1 cellular context compared by ENCODE assay signal in genomic region chr1:94734963-94735899, GRCh38.
TF ChIP-seq lines count a peak whose summit lies in the region.

No MANE protein-coding gene starts in this region.

TF ChIP-seq in K562, 482 proteins besides CTCF, POLR2A, EP300 and RAD21 (continued from another document):
- no peak for TF ChIP-seq IRF9 (tag; IDR thresholded peaks at IDR 0.05)
- TF ChIP-seq, protein P1, sequence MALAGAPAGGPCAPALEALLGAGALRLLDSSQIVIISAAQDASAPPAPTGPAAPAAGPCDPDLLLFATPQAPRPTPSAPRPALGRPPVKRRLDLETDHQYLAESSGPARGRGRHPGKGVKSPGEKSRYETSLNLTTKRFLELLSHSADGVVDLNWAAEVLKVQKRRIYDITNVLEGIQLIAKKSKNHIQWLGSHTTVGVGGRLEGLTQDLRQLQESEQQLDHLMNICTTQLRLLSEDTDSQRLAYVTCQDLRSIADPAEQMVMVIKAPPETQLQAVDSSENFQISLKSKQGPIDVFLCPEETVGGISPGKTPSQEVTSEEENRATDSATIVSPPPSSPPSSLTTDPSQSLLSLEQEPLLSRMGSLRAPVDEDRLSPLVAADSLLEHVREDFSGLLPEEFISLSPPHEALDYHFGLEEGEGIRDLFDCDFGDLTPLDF (CRISPR knock-in tag; IDR thresholded peaks at IDR 0.05): no peak
- no peak for TF ChIP-seq HMBOX1 (IDR thresholded peaks at IDR 0.05)
- TF ChIP-seq GATA2 (CRISPR knock-in tag; IDR thresholded peaks at IDR 0.05): no peak
- no peak for TF ChIP-seq TEAD2 (tag; IDR thresholded peaks at IDR 0.05)
- 0 out of 2 replicates have a peak, but pooled peaks have one; percentile 17 for TF ChIP-seq ZNF766 (CRISPR knock-in tag; conservative IDR thresholded peaks at IDR 0.05)
- peak; percentile 69 to 80 for TF ChIP-seq KDM1A (IDR thresholded peaks at IDR 0.05)
- TF ChIP-seq SRSF3 (IDR thresholded peaks at IDR 0.05; ENCODE audit: insufficient read depth, low read length): no peak
- TF ChIP-seq RHOXF2B (CRISPR knock-in tag; conservative IDR thresholded peaks at IDR 0.05): no peak
- TF ChIP-seq, protein P2, sequence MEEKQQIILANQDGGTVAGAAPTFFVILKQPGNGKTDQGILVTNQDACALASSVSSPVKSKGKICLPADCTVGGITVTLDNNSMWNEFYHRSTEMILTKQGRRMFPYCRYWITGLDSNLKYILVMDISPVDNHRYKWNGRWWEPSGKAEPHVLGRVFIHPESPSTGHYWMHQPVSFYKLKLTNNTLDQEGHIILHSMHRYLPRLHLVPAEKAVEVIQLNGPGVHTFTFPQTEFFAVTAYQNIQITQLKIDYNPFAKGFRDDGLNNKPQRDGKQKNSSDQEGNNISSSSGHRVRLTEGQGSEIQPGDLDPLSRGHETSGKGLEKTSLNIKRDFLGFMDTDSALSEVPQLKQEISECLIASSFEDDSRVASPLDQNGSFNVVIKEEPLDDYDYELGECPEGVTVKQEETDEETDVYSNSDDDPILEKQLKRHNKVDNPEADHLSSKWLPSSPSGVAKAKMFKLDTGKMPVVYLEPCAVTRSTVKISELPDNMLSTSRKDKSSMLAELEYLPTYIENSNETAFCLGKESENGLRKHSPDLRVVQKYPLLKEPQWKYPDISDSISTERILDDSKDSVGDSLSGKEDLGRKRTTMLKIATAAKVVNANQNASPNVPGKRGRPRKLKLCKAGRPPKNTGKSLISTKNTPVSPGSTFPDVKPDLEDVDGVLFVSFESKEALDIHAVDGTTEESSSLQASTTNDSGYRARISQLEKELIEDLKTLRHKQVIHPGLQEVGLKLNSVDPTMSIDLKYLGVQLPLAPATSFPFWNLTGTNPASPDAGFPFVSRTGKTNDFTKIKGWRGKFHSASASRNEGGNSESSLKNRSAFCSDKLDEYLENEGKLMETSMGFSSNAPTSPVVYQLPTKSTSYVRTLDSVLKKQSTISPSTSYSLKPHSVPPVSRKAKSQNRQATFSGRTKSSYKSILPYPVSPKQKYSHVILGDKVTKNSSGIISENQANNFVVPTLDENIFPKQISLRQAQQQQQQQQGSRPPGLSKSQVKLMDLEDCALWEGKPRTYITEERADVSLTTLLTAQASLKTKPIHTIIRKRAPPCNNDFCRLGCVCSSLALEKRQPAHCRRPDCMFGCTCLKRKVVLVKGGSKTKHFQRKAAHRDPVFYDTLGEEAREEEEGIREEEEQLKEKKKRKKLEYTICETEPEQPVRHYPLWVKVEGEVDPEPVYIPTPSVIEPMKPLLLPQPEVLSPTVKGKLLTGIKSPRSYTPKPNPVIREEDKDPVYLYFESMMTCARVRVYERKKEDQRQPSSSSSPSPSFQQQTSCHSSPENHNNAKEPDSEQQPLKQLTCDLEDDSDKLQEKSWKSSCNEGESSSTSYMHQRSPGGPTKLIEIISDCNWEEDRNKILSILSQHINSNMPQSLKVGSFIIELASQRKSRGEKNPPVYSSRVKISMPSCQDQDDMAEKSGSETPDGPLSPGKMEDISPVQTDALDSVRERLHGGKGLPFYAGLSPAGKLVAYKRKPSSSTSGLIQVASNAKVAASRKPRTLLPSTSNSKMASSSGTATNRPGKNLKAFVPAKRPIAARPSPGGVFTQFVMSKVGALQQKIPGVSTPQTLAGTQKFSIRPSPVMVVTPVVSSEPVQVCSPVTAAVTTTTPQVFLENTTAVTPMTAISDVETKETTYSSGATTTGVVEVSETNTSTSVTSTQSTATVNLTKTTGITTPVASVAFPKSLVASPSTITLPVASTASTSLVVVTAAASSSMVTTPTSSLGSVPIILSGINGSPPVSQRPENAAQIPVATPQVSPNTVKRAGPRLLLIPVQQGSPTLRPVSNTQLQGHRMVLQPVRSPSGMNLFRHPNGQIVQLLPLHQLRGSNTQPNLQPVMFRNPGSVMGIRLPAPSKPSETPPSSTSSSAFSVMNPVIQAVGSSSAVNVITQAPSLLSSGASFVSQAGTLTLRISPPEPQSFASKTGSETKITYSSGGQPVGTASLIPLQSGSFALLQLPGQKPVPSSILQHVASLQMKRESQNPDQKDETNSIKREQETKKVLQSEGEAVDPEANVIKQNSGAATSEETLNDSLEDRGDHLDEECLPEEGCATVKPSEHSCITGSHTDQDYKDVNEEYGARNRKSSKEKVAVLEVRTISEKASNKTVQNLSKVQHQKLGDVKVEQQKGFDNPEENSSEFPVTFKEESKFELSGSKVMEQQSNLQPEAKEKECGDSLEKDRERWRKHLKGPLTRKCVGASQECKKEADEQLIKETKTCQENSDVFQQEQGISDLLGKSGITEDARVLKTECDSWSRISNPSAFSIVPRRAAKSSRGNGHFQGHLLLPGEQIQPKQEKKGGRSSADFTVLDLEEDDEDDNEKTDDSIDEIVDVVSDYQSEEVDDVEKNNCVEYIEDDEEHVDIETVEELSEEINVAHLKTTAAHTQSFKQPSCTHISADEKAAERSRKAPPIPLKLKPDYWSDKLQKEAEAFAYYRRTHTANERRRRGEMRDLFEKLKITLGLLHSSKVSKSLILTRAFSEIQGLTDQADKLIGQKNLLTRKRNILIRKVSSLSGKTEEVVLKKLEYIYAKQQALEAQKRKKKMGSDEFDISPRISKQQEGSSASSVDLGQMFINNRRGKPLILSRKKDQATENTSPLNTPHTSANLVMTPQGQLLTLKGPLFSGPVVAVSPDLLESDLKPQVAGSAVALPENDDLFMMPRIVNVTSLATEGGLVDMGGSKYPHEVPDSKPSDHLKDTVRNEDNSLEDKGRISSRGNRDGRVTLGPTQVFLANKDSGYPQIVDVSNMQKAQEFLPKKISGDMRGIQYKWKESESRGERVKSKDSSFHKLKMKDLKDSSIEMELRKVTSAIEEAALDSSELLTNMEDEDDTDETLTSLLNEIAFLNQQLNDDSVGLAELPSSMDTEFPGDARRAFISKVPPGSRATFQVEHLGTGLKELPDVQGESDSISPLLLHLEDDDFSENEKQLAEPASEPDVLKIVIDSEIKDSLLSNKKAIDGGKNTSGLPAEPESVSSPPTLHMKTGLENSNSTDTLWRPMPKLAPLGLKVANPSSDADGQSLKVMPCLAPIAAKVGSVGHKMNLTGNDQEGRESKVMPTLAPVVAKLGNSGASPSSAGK (IDR thresholded peaks at IDR 0.05): peak; percentile 13; the same call in 1 of the 2 replicates
- TF ChIP-seq MYC (IDR thresholded peaks at IDR 0.05; ENCODE audit: low read depth, low read length): no peak
- no peak for TF ChIP-seq MYC (CRISPR knock-in tag; IDR thresholded peaks at IDR 0.05; ENCODE audit: borderline replicate concordance, low read depth)
- no peak for TF ChIP-seq POU5F1 (IDR thresholded peaks at IDR 0.05; ENCODE audit: borderline replicate concordance, low read depth, low read length, partially characterized antibody)
- TF ChIP-seq ATF1 (CRISPR knock-in tag; IDR thresholded peaks at IDR 0.05): no peak
- no peak for TF ChIP-seq ATF1 (tag; IDR thresholded peaks at IDR 0.05)
- TF ChIP-seq SNAPC5 (CRISPR knock-in tag; IDR thresholded peaks at IDR 0.05): no peak
- TF ChIP-seq MCM3 (IDR thresholded peaks at IDR 0.05): no peak
- no peak for TF ChIP-seq FOXM1 (IDR thresholded peaks at IDR 0.05; ENCODE audit: low read depth)
- no peak for TF ChIP-seq FOXM1 (CRISPR knock-in tag; IDR thresholded peaks at IDR 0.05; ENCODE audit: low read depth)
- TF ChIP-seq XRCC5 (IDR thresholded peaks at IDR 0.05; ENCODE audit: low read depth, low read length): no peak
- TF ChIP-seq, protein P3, sequence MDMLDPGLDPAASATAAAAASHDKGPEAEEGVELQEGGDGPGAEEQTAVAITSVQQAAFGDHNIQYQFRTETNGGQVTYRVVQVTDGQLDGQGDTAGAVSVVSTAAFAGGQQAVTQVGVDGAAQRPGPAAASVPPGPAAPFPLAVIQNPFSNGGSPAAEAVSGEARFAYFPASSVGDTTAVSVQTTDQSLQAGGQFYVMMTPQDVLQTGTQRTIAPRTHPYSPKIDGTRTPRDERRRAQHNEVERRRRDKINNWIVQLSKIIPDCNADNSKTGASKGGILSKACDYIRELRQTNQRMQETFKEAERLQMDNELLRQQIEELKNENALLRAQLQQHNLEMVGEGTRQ (CRISPR knock-in tag; IDR thresholded peaks at IDR 0.05): peak; percentile 93
TF ChIP-seq in K562: peak in this region for 31.
